23 cellular contexts compared by ENCODE assay signal in the genomic region with DNA sequence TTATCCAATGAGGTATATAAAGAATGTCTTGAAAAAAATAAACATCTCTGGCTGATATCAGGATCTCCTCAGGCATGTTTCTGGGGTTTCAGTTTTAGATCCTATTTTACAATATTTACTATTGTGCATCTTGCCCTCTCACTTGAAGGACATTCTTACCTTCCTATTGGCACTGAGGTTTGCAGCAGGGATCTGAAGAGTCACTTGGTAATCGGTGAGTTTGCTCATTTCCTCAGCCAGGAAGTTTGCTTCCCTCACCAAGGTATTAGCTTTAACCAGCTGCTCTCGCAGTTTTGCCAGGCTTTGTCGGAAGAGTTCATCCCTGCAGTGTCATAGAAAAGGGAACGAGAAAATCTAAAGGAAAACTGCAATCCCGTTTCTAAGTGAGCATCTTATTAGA.
"Had no signal": no experiment of that assay in that cellular context is flagged by ENCODE, and none has a peak within 500 bp of the region (broad histone marks: within the 10 kb centered on the region; RNA-seq: fewer than 3 reads in every experiment).

No MANE protein-coding gene starts in this region.

- H3K4me3 Mint-ChIP-seq: activated CD8-positive, alpha-beta T cell treated with anti-CD3 and anti-CD28 coated beads, Interleukin-2, amount 10 ng/mL, durations not matched to agents 7 days and 5 days; activated naive CD4-positive, alpha-beta T cell treated with anti-CD3 and anti-CD28 coated beads, Interleukin-2, amount 50 U/mL, for 24 hours; T-helper 1 cell treated with Interleukin-12 subunit alpha and Interleukin-12 subunit beta and Interleukin-4 antibody, amounts not matched to agents 30 μg/mL and 1 μg/mL, for 36 hours had no signal

- H3K36me3 Mint-ChIP-seq: activated naive CD4-positive, alpha-beta T cell treated with anti-CD3 and anti-CD28 coated beads, Interleukin-2, amount 50 U/mL, for 24 hours had no signal

- H3K27ac Mint-ChIP-seq: activated CD8-positive, alpha-beta T cell treated with anti-CD3 and anti-CD28 coated beads, Interleukin-2, amount 10 ng/mL, durations not matched to agents 7 days and 5 days; activated naive CD4-positive, alpha-beta T cell treated with anti-CD3 and anti-CD28 coated beads, Interleukin-2, amount 50 U/mL, for 24 hours; T-helper 1 cell treated with Interleukin-12 subunit alpha and Interleukin-12 subunit beta and Interleukin-4 antibody, amounts not matched to agents 30 μg/mL and 1 μg/mL, for 36 hours had no signal

- H3K9me3 Mint-ChIP-seq: activated naive CD4-positive, alpha-beta T cell treated with anti-CD3 and anti-CD28 coated beads, Interleukin-2, amount 50 U/mL, for 24 hours; T-helper 1 cell treated with Interleukin-12 subunit alpha and Interleukin-12 subunit beta and Interleukin-4 antibody, amounts not matched to agents 30 μg/mL and 1 μg/mL, for 36 hours had no signal

- H3K4me3 ChIP-seq: ascending aorta, body of pancreas, MG63, SK-N-MC had no signal

- H3K9ac ChIP-seq: KMS-11 had no signal

- H3K4me1 ChIP-seq: ascending aorta, body of pancreas had no signal

- H3K27me3 ChIP-seq: ascending aorta, body of pancreas, MG63 had no signal

- H3K4me1 Mint-ChIP-seq: activated naive CD4-positive, alpha-beta T cell treated with anti-CD3 and anti-CD28 coated beads, Interleukin-2, amount 50 U/mL, for 24 hours had no signal

- H3K4me2 ChIP-seq: KMS-11 had no signal

- H3K9me3 ChIP-seq: ascending aorta, body of pancreas, MG63 had no signal

- ATAC-seq: activated CD4-positive, CD25-positive, alpha-beta regulatory T cell treated with anti-CD3 and anti-CD28 coated beads, Interleukin-2, amount 50 U/mL, for 24 hours; activated CD8-positive, alpha-beta T cell treated with anti-CD3 and anti-CD28 coated beads, Interleukin-2, amount 10 ng/mL, durations not matched to agents 7 days and 5 days; body of pancreas had no signal

- H3K27ac ChIP-seq: ascending aorta, body of pancreas, KMS-11, SK-N-MC had no signal

- DNase-seq: activated CD4-positive, alpha-beta T cell treated with anti-CD3 and anti-CD28 coated beads for 48 hours; activated CD4-positive, alpha-beta T cell treated with anti-CD3 and anti-CD28 coated beads, Interleukin-2, amount 50 U/mL, for 4 hours; activated CD8-positive, alpha-beta memory T cell treated with anti-CD3 and anti-CD28 coated beads, Interleukin-2, amount 50 U/mL, for 48 hours; activated CD8-positive, alpha-beta T cell treated with anti-CD3 and anti-CD28 coated beads, Interleukin-2, amount 10 ng/mL, durations not matched to agents 7 days and 5 days; activated naive CD4-positive, alpha-beta T cell; activated T-cell treated with anti-CD3 and anti-CD28 coated beads, Interleukin-2, amount 50 U/mL, for 1 hour; amniotic stem cell; body of pancreas; central memory CD4-positive, alpha-beta T cell; MG63; NCI-H1092; NCI-H1417; NCI-H1694 treated with DMSO at 0.1 percent for 48 hours; NCI-H2029 treated with DMSO at 0.1 percent for 48 hours; NCI-H345; NCI-H510A; NCI-H69 had no signal
